In genomic region chrX:82127228-82128123, GRCh38 we compare ENCODE assay signal across 11 cellular contexts.
DNase-seq lines count a peak whose midpoint lies in the region; ATAC-seq and TF ChIP-seq lines count a peak whose summit lies in the region.
"Had no signal": no experiment of that assay in that cellular context is flagged by ENCODE, and none has a peak within 500 bp of the region (broad histone marks: within the 10 kb centered on the region; RNA-seq: fewer than 3 reads in every experiment).

No MANE protein-coding gene starts in this region.

- peaks cover 3 to 5% of the 10 kb centered on the region in 2 donors for H3K9me3 Mint-ChIP-seq in activated T-cell treated with anti-CD3 and anti-CD28 coated beads, Interleukin-2, amount 50 U/mL, for 72 hours
- H3K9me3 Mint-ChIP-seq in CD14-positive monocyte = peaks cover 0 to 4% (median 0%) of the 10 kb centered on the region in 7 donors

- H3K36me3 ChIP-seq in tibial nerve = no peaks in the 10 kb centered on the region
- H3K36me3 ChIP-seq: spleen had no signal

- H3K9me3 ChIP-seq in tibial nerve = no peaks in the 10 kb centered on the region
- H3K9me3 ChIP-seq: spleen had no signal

- no peaks in the 10 kb centered on the region for H3K27me3 ChIP-seq in tibial nerve
- H3K27me3 ChIP-seq: spleen had no signal

- ATAC-seq in activated T-cell treated with anti-CD3 and anti-CD28 coated beads, Interleukin-2, amount 50 U/mL, for 72 hours (replicated peaks in 1 of 2) = peak; percentile 55 to 75
- peak; percentile 85 for ATAC-seq in GM21576 (IDR thresholded peaks at IDR 0.05; ENCODE audit: unreplicated experiment)
- peak; percentile 95 for ATAC-seq in HG03378 (IDR thresholded peaks at IDR 0.05; ENCODE audit: unreplicated experiment)

- H3K4me3 ChIP-seq in tibial nerve = no peak overlapping the region
- H3K4me3 ChIP-seq: spleen had no signal

- H3K27me3 Mint-ChIP-seq in activated T-cell treated with anti-CD3 and anti-CD28 coated beads, Interleukin-2, amount 50 U/mL, for 72 hours (ENCODE audit: low read depth) = peaks cover 16% of the 10 kb centered on the region
- no peaks in the 10 kb centered on the region for H3K27me3 Mint-ChIP-seq in CD14-positive monocyte (ENCODE audit: low read depth in 3 of 3)

- no peak overlapping the region for H3K4me3 Mint-ChIP-seq in activated T-cell treated with anti-CD3 and anti-CD28 coated beads, Interleukin-2, amount 50 U/mL, for 72 hours
- H3K4me3 Mint-ChIP-seq in CD14-positive monocyte = no peak overlapping the region

- peaks cover 1 to 6% of the 10 kb centered on the region in 2 donors for H3K36me3 Mint-ChIP-seq in activated T-cell treated with anti-CD3 and anti-CD28 coated beads, Interleukin-2, amount 50 U/mL, for 72 hours (ENCODE audit: insufficient read depth in 2 of 2)
- no peaks in the 10 kb centered on the region for H3K36me3 Mint-ChIP-seq in CD14-positive monocyte

- TF ChIP-seq POLR2A in tibial nerve (IDR thresholded peaks at IDR 0.05) = no peak

- no peaks in the 10 kb centered on the region for H3K4me1 ChIP-seq in tibial nerve
- H3K4me1 ChIP-seq: spleen had no signal

- H3K27ac Mint-ChIP-seq in activated T-cell treated with anti-CD3 and anti-CD28 coated beads, Interleukin-2, amount 50 U/mL, for 72 hours = no peak overlapping the region
- no peak overlapping the region for H3K27ac Mint-ChIP-seq in CD14-positive monocyte

- WGBS in tibial nerve, 2 donors = 70 to 91% methylated on average over 2 of the region's 2 CpGs

- no peak for TF ChIP-seq CTCF in CD14-positive monocyte (IDR thresholded peaks at IDR 0.05)
- TF ChIP-seq CTCF in tibial nerve (IDR thresholded peaks at IDR 0.05) = no peak

- DNase-seq in activated T-cell treated with anti-CD3 and anti-CD28 coated beads, Interleukin-2, amount 50 U/mL, for 72 hours = no peak
- DNase-seq in activated T-cell treated with anti-CD3 and anti-CD28 coated beads, Interleukin-2, amount 50 U/mL, for 48 hours = no peak
- DNase-seq in fibroblast of gingiva (ENCODE audit: low read depth) (peak; percentile 1), CD14-positive monocyte (ENCODE audit: low spot score) (no peak), activated T-cell treated with anti-CD3 and anti-CD28 coated beads for 4 hours (no peak), tibial nerve (ENCODE audit: low spot score in 2 of 2) (no peak)
- DNase-seq: NCI-H226; spleen; stimulated activated naive CD4-positive, alpha-beta T cell treated with Interleukin-2 at 50 U/mL for 16 hours had no signal

- H3K4me1 Mint-ChIP-seq in activated T-cell treated with anti-CD3 and anti-CD28 coated beads, Interleukin-2, amount 50 U/mL, for 72 hours (ENCODE audit: low read depth) = peaks cover 13% of the 10 kb centered on the region
- H3K4me1 Mint-ChIP-seq in CD14-positive monocyte = no peaks in the 10 kb centered on the region

- no peak for TF ChIP-seq EP300 in tibial nerve (IDR thresholded peaks at IDR 0.05)

- no peak overlapping the region for H3K27ac ChIP-seq in tibial nerve
- H3K27ac ChIP-seq: spleen had no signal

- intact Hi-C loops in CD14-positive monocyte (cut with micrococcal nuclease) = no loop called here
